Comparison of ENCODE assay signal across 22 cellular contexts in the genomic region with DNA sequence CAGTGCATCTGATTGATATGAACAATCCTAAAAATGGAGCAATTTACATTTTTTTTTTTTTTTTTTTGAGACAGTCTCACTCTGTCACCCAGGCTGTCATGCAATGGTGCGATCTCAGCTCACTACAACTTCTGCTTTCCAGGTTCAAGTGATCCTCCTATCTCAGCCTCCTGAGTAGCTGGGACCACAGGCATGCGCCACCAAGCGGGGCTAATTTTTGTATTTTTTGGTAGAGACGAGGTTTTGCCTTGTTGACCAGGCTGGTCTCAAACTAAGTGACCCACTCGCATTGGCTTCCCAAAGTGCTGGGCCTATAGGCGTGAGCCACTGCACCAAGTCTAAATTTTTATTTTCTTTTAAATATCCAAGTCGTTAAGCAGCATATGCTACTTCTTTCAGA.
"Had no signal": no experiment of that assay in that cellular context is flagged by ENCODE, and none has a peak within 500 bp of the region (broad histone marks: within the 10 kb centered on the region; RNA-seq: fewer than 3 reads in every experiment).

No MANE protein-coding gene starts in this region.

- H3K27ac Mint-ChIP-seq: activated CD8-positive, alpha-beta T cell treated with anti-CD3 and anti-CD28 coated beads, Interleukin-2, amount 10 ng/mL, durations not matched to agents 7 days and 5 days; activated naive CD8-positive, alpha-beta T cell treated with anti-CD3 and anti-CD28 coated beads, Interleukin-2, amount 10 ng/mL, durations not matched to agents 7 days and 5 days had no signal

- H3K27me3 Mint-ChIP-seq: activated naive CD8-positive, alpha-beta T cell treated with anti-CD3 and anti-CD28 coated beads, Interleukin-2, amount 10 ng/mL, durations not matched to agents 7 days and 5 days had no signal

- ATAC-seq: activated CD4-positive, CD25-positive, alpha-beta regulatory T cell treated with anti-CD3 and anti-CD28 coated beads, Interleukin-2, amount 50 U/mL, for 24 hours; activated CD8-positive, alpha-beta T cell treated with anti-CD3 and anti-CD28 coated beads, Interleukin-2, amount 10 ng/mL, durations not matched to agents 7 days and 5 days had no signal

- H3K4me3 ChIP-seq: adrenal gland, PC-9 had no signal

- H3K27ac ChIP-seq: adrenal gland, PC-9 had no signal

- H3K4me2 ChIP-seq: PC-9 had no signal

- DNase-seq: activated CD4-positive, alpha-beta T cell treated with anti-CD3 and anti-CD28 coated beads for 4 hours; activated CD4-positive, alpha-beta T cell treated with anti-CD3 and anti-CD28 coated beads, Interleukin-2, amount 50 U/mL, for 4 hours; activated CD8-positive, alpha-beta memory T cell treated with anti-CD3 and anti-CD28 coated beads, Interleukin-2, amount 50 U/mL, for 48 hours; activated CD8-positive, alpha-beta T cell treated with anti-CD3 and anti-CD28 coated beads, Interleukin-2, amount 10 ng/mL, durations not matched to agents 7 days and 5 days; activated naive CD4-positive, alpha-beta T cell treated with anti-CD3 and anti-CD28 coated beads, Interleukin-2, amount 50 U/mL, for 16 hours; activated naive CD8-positive, alpha-beta T cell treated with anti-CD3 and anti-CD28 coated beads, Interleukin-2, amount 10 ng/mL, durations not matched to agents 7 days and 5 days; activated T-cell treated with anti-CD3 and anti-CD28 coated beads, Interleukin-2, amount 50 U/mL, for 1 hour; adrenal gland; anterior cingulate cortex; cerebellar nuclear complex; NCI-H1092 treated with DMSO at 0.1 percent for 48 hours; NCI-H1417 treated with DMSO at 0.1 percent for 48 hours; NCI-H1694; NCI-H2029; NCI-H2107; NCI-H226; NCI-H526; NCI-H82; PC-9; SHP77 treated with DMSO at 0.1 percent for 48 hours; T-helper 1 cell had no signal

- H3K27me3 ChIP-seq: adrenal gland had no signal

- H3K36me3 ChIP-seq: adrenal gland had no signal

- H2AFZ ChIP-seq: PC-9 had no signal

- H3K4me3 Mint-ChIP-seq: activated CD8-positive, alpha-beta T cell treated with anti-CD3 and anti-CD28 coated beads, Interleukin-2, amount 10 ng/mL, durations not matched to agents 7 days and 5 days; activated naive CD8-positive, alpha-beta T cell treated with anti-CD3 and anti-CD28 coated beads, Interleukin-2, amount 10 ng/mL, durations not matched to agents 7 days and 5 days had no signal
